1 cellular context compared by ENCODE assay signal in genomic region chr17:58319181-58320162, GRCh38.
TF ChIP-seq lines count a peak whose summit lies in the region.

No MANE protein-coding gene starts in this region.

TF ChIP-seq in IMR-90, 13 proteins besides CTCF, POLR2A, EP300 and RAD21:
- TF ChIP-seq, protein P1, sequence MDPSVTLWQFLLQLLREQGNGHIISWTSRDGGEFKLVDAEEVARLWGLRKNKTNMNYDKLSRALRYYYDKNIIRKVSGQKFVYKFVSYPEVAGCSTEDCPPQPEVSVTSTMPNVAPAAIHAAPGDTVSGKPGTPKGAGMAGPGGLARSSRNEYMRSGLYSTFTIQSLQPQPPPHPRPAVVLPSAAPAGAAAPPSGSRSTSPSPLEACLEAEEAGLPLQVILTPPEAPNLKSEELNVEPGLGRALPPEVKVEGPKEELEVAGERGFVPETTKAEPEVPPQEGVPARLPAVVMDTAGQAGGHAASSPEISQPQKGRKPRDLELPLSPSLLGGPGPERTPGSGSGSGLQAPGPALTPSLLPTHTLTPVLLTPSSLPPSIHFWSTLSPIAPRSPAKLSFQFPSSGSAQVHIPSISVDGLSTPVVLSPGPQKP (IDR thresholded peaks at IDR 0.05; ENCODE audit: borderline replicate concordance, low read depth, low read length) = no peak
- TF ChIP-seq MXI1 (IDR thresholded peaks at IDR 0.05; ENCODE audit: borderline replicate concordance, low read depth, low read length) (no peak), CHD1 (IDR thresholded peaks at IDR 0.05; ENCODE audit: low read depth, low read length) (no peak), CEBPB (IDR thresholded peaks at IDR 0.05; ENCODE audit: low read depth, low read length) (no peak), MAZ (IDR thresholded peaks at IDR 0.05; ENCODE audit: borderline replicate concordance, low read depth, low read length) (no peak), RFX5 (IDR thresholded peaks at IDR 0.05; ENCODE audit: low read depth, low read length) (no peak), BHLHE40 (IDR thresholded peaks at IDR 0.05; ENCODE audit: low read depth, low read length) (no peak), FOS (IDR thresholded peaks at IDR 0.05; ENCODE audit: low read depth, low read length) (no peak), NFE2L2 (IDR thresholded peaks at IDR 0.05; ENCODE audit: low read depth, low read length) (no peak), RCOR1 (IDR thresholded peaks at IDR 0.05; ENCODE audit: insufficient replicate concordance, low read length) (no peak), SMC3 (IDR thresholded peaks at IDR 0.05; ENCODE audit: low read depth, low read length) (no peak), MAFK (IDR thresholded peaks at IDR 0.05; ENCODE audit: low read depth, low read length) (no peak)
- TF ChIP-seq, protein P2, sequence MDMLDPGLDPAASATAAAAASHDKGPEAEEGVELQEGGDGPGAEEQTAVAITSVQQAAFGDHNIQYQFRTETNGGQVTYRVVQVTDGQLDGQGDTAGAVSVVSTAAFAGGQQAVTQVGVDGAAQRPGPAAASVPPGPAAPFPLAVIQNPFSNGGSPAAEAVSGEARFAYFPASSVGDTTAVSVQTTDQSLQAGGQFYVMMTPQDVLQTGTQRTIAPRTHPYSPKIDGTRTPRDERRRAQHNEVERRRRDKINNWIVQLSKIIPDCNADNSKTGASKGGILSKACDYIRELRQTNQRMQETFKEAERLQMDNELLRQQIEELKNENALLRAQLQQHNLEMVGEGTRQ (IDR thresholded peaks at IDR 0.05; ENCODE audit: low read depth, low read length) = no peak
